In genomic region chr12:48813464-48814312, GRCh38 we compare ENCODE assay signal across 1 cellular context.
TF ChIP-seq lines count a peak whose summit lies in the region.

No MANE protein-coding gene starts in this region.

TF ChIP-seq in H1, 55 proteins besides CTCF, POLR2A, EP300 and RAD21:
- TF ChIP-seq SRF (IDR thresholded peaks at IDR 0.05; ENCODE audit: low read depth, low read length) (no peak), SIN3A (conservative IDR thresholded peaks at IDR 0.05 in 1 of 2, IDR thresholded peaks at IDR 0.05 in 1 of 2; ENCODE audit: low read depth in 1 of 2, low read length in 2 of 2) (peak in 1 of 2 experiments; percentile 48; a peak in 2 of 4 replicates), POLR2AphosphoS5 (IDR thresholded peaks at IDR 0.05; ENCODE audit: low read depth, low read length) (no peak), HDAC2 (IDR thresholded peaks at IDR 0.05; ENCODE audit: borderline replicate concordance in 1 of 2, low read depth in 2 of 2, low read length in 2 of 2) (peak; percentile 29 to 76; a peak in 1 of 4 replicates), EZH2 (IDR thresholded peaks at IDR 0.05; ENCODE audit: low read depth, low read length, severe bottlenecking) (no peak), CEBPB (IDR thresholded peaks at IDR 0.05; ENCODE audit: low read depth, low read length) (no peak), TAF1 (IDR thresholded peaks at IDR 0.05; ENCODE audit: low read depth, low read length) (no peak), HDAC6 (IDR thresholded peaks at IDR 0.05; ENCODE audit: low read depth, low read length) (no peak), RNF2 (IDR thresholded peaks at IDR 0.05; ENCODE audit: borderline replicate concordance, low read depth, low read length, missing control alignments, poor library complexity, severe bottlenecking) (no peak), SP2 (IDR thresholded peaks at IDR 0.05; ENCODE audit: low read length) (no peak), EGR1 (IDR thresholded peaks at IDR 0.05; ENCODE audit: borderline replicate concordance, low read depth, low read length) (peak; percentile 83), ZNF274 (IDR thresholded peaks at IDR 0.05; ENCODE audit: borderline replicate concordance, extremely low read depth, low read length) (no peak), CREB1 (IDR thresholded peaks at IDR 0.05) (no peak), KDM4A (IDR thresholded peaks at IDR 0.05; ENCODE audit: low read depth, low read length, severe bottlenecking) (peak; percentile 24), SUZ12 (IDR thresholded peaks at IDR 0.05; ENCODE audit: low read length) (peak; percentile 48; the same call in 1 of the 2 replicates), RBBP5 (IDR thresholded peaks at IDR 0.05; ENCODE audit: borderline replicate concordance, low read depth, low read length) (peak; percentile 47; the same call in 1 of the 2 replicates), JUN (IDR thresholded peaks at IDR 0.05; ENCODE audit: low read depth, low read length) (no peak), CHD7 (IDR thresholded peaks at IDR 0.05; ENCODE audit: insufficient replicate concordance, low read length) (no peak), MAFK (IDR thresholded peaks at IDR 0.05; ENCODE audit: low read depth, low read length) (no peak), BRCA1 (IDR thresholded peaks at IDR 0.05; ENCODE audit: low read depth, low read length) (no peak), TAF7 (optimal IDR thresholded peaks at IDR 0.05; ENCODE audit: borderline replicate concordance, low read depth, low read length) (no peak), GABPA (IDR thresholded peaks at IDR 0.05; ENCODE audit: borderline replicate concordance, insufficient read depth, low read length) (no peak), GTF2F1 (IDR thresholded peaks at IDR 0.05; ENCODE audit: borderline replicate concordance, low read depth, low read length) (no peak), ATF2 (IDR thresholded peaks at IDR 0.05; ENCODE audit: low read length) (0 out of 2 replicates have a peak, but pooled peaks have one; percentile 25), KDM5A (IDR thresholded peaks at IDR 0.05; ENCODE audit: low read length) (no peak), KDM1A (IDR thresholded peaks at IDR 0.05; ENCODE audit: borderline replicate concordance, low read length) (0 out of 2 replicates have a peak, but pooled peaks have one; percentile 33), USF2 (IDR thresholded peaks at IDR 0.05; ENCODE audit: low read length) (no peak), TEAD4 (IDR thresholded peaks at IDR 0.05; ENCODE audit: low read depth, low read length) (0 out of 2 replicates have a peak, but pooled peaks have one; percentile 38), YY1 (IDR thresholded peaks at IDR 0.05; ENCODE audit: low read depth, low read length) (peak; percentile 52; the same call in 1 of the 2 replicates), CTBP2 (IDR thresholded peaks at IDR 0.05; ENCODE audit: borderline replicate concordance, insufficient read depth, insufficient read length, low read length) (no peak), ATF3 (IDR thresholded peaks at IDR 0.05; ENCODE audit: insufficient read depth, low read depth, low read length) (no peak)
